ENCODE assay signal across 24 cellular contexts in the genomic region with DNA sequence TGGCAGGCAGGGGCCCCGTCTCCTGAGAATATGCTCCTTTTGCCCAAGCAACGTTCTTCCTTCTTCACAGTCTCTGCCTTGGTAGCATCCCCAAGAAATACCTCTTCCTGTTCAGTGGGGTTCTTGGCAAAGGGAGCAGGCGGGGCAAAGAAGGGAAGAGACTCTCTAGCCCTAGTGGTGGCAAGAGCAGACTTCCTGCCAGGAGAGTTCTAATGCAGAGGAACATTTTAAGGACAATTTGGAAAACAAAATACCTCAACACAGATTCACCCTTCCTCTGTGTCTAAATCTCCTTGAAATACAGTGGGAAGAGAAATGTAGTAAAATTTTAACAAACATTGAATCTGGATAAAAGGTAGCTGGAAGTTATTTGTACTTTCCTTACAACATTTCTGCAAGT. TPM values are rescaled to one million over a fixed set of nuclear protein-coding genes. Genes with fewer than 3 reads are reported as not detected.
DNase-seq lines count a peak whose midpoint lies in the region; ATAC-seq and TF ChIP-seq lines count a peak whose summit lies in the region.
"Had no signal": no experiment of that assay in that cellular context is flagged by ENCODE, and none has a peak within 500 bp of the region (broad histone marks: within the 10 kb centered on the region; RNA-seq: fewer than 3 reads in every experiment).

A gene (minus strand): TSS at position 101 of the 400 bp plus-strand sequence. CDS start 682 bp downstream, outside the sequence.

- no peak within 1 kb of the TSS for H3K4me3 ChIP-seq in GM23248
- no peak within 1 kb of the TSS for H3K4me3 ChIP-seq in lower lobe of right lung
- peak within 1 kb of the TSS; percentile 29 for H3K4me3 ChIP-seq in thoracic aorta
- no peak within 1 kb of the TSS for H3K4me3 ChIP-seq in H7 (ENCODE audit: insufficient read depth, low read depth, low read length)
- H3K4me3 ChIP-seq: SJCRH30 had no signal

- TF ChIP-seq CTCF in lower lobe of right lung (IDR thresholded peaks at IDR 0.05) (no peak), thoracic aorta (IDR thresholded peaks at IDR 0.05) (no peak)

- no peaks in the 10 kb centered on the region for H3K36me3 Mint-ChIP-seq in T-helper 17 cell (ENCODE audit: low read depth)
- H3K36me3 Mint-ChIP-seq: CD4-positive, alpha-beta memory T cell had no signal

- H3K4me1 ChIP-seq in GM23248 (ENCODE audit: insufficient read depth) (peaks cover 6% of the 10 kb centered on the region; the same call in 1 of the 2 replicates), lower lobe of right lung (no peaks in the 10 kb centered on the region), thoracic aorta (ENCODE audit: control insufficient read depth in 1 of 2, low read depth in 2 of 2) (no peaks in the 10 kb centered on the region)
- H3K4me1 ChIP-seq: SJCRH30 had no signal

- peak within 1 kb of the TSS; percentile 40 for H3K4me2 ChIP-seq in GM23248 (ENCODE audit: unreplicated experiment)

- in situ Hi-C loops in GM23248 (cut with MboI), result no loop called here

- H3K4me3 Mint-ChIP-seq in T-helper 17 cell, result no peak within 1 kb of the TSS
- H3K4me3 Mint-ChIP-seq: CD4-positive, alpha-beta memory T cell had no signal

- H2AFZ ChIP-seq in GM23248, result no peak within 1 kb of the TSS

- H4K20me1 ChIP-seq in GM23248 (ENCODE audit: insufficient read depth), result no peaks in the 10 kb centered on the region

- intact Hi-C loops in lower lobe of right lung (cut with DNase I), result no loop called here

- no peaks in the 10 kb centered on the region for H3F3A ChIP-seq in GM23248 (ENCODE audit: insufficient read depth)

- H3K9ac ChIP-seq in GM23248, result no peak within 1 kb of the TSS

- no peaks in the 10 kb centered on the region for H3K27me3 ChIP-seq in GM23248 (replicated peaks; ENCODE audit: insufficient read depth)
- no peaks in the 10 kb centered on the region for H3K27me3 ChIP-seq in lower lobe of right lung (ENCODE audit: low read depth)
- no peaks in the 10 kb centered on the region for H3K27me3 ChIP-seq in thoracic aorta (replicated peaks; ENCODE audit: insufficient read depth)
- H3K27me3 ChIP-seq in H7 (ENCODE audit: control insufficient read depth, insufficient read depth, low read length), result no peaks in the 10 kb centered on the region
- H3K27me3 ChIP-seq: SJCRH30 had no signal

- H3K4me1 Mint-ChIP-seq in T-helper 17 cell, result no peaks in the 10 kb centered on the region
- H3K4me1 Mint-ChIP-seq: CD4-positive, alpha-beta memory T cell had no signal

- peak within 1 kb of the TSS; percentile 38; the same call in 1 of the 2 replicates for H3K27ac ChIP-seq in GM23248
- no peak within 1 kb of the TSS for H3K27ac ChIP-seq in lower lobe of right lung
- no peak within 1 kb of the TSS for H3K27ac ChIP-seq in thoracic aorta
- H3K27ac ChIP-seq: SJCRH30 had no signal

- no peaks in the 10 kb centered on the region for H3K9me3 ChIP-seq in GM23248 (ENCODE audit: low read depth)
- H3K9me3 ChIP-seq in T-helper 17 cell (ENCODE audit: control insufficient read depth, low read length, poor library complexity, severe bottlenecking), result peaks cover 2% of the 10 kb centered on the region
- no peaks in the 10 kb centered on the region for H3K9me3 ChIP-seq in lower lobe of right lung
- peaks cover 3% of the 10 kb centered on the region for H3K9me3 ChIP-seq in thoracic aorta
- H3K9me3 ChIP-seq: SJCRH30 had no signal

- peak within 1 kb of the TSS; percentile 22 for H3K27ac Mint-ChIP-seq in T-helper 17 cell
- H3K27ac Mint-ChIP-seq: CD4-positive, alpha-beta memory T cell had no signal

- 30 to 69% methylated on average over 3 of the region's 3 CpGs for WGBS in GM23248 (ENCODE audit: low coverage in 1 of 2, low lambda C conversion rate in 2 of 2, missing lambda C conversion rate in 2 of 2), 2 experiments

- DNase-seq in GM23248 (no peak), T-helper 17 cell (no peak), lower lobe of right lung (no peak), thoracic aorta (ENCODE audit: low spot score) (no peak), HUDEP-2 (lab: John Stamatoyannopoulos, UW; ENCODE audit: unreplicated experiment in 76 of 76) (no peak), NCI-H1417 treated with DMSO at 0.1 percent for 48 hours (lab: John Stamatoyannopoulos, UW) (no peak), H7 (no peak), NCI-H2227 (lab: John Stamatoyannopoulos, UW; ENCODE audit: unreplicated experiment) (no peak)
- DNase-seq: CD4-positive, alpha-beta memory T cell; DMS53; EL; HCEC 1CT; MM.1S; NCI-H1092; NCI-H146; NCI-H2029 treated with DMSO at 0.1 percent for 48 hours; NCI-H2171 treated with DMSO at 0.1 percent for 48 hours; NCI-H510A; NCI-H748 treated with DMSO at 0.1 percent for 48 hours; NK-92 treated with Interleukin-12 subunit alpha and Interleukin-12 subunit beta, amount 100 ng/mL, for 24 hours; OCI-M1; RPMI8226; SJCRH30 had no signal

- H3K27me3 Mint-ChIP-seq in T-helper 17 cell, result peaks cover 17% of the 10 kb centered on the region

- H3K79me2 ChIP-seq in GM23248 (ENCODE audit: insufficient read depth), result no peaks in the 10 kb centered on the region

- no peaks in the 10 kb centered on the region for H3K36me3 ChIP-seq in GM23248 (ENCODE audit: low read depth)
- H3K36me3 ChIP-seq in lower lobe of right lung, result no peaks in the 10 kb centered on the region
- no peaks in the 10 kb centered on the region for H3K36me3 ChIP-seq in thoracic aorta
- H3K36me3 ChIP-seq in H7 (replicated peaks; ENCODE audit: control insufficient read depth, insufficient read depth, low read length), result no peaks in the 10 kb centered on the region
- H3K36me3 ChIP-seq: SJCRH30 had no signal

- ATAC-seq in T-helper 17 cell (no peak), lower lobe of right lung (peak; percentile 24 to 41), thoracic aorta (ENCODE audit: insufficient number of reproducible peaks, low FRiP score, low read depth) (no peak)

- H3K9me2 ChIP-seq in GM23248 (ENCODE audit: insufficient read depth), result no peaks in the 10 kb centered on the region

RNA-seq across cellular contexts. Expression of the gene that starts here (rescaled TPM):
- not detected in 2 replicates for total RNA-seq in GM23248 (2014; rRNA removed; shearing (Covaris generic))
- polyA plus RNA-seq in GM23248 (2016; fragmentation: Nextera tagmentation; extraction: Ambion mirVana), result not detected in 2 replicates
- total RNA-seq in T-helper 17 cell (under 1 TPM in 1 of 2 donors, not detected in 1; 0.27 TPM), lower lobe of right lung (7.5 TPM), thoracic aorta (1 to 10 TPM; 3.0 to 3.7 TPM)
- not detected in 2 replicates for total RNA-seq in H7 (2014; rRNA removed; shearing (Covaris generic))
- total RNA-seq: LHCN-M2, SJCRH30 had no signal
- polyA plus RNA-seq: CD4-positive, alpha-beta memory T cell had no signal

Comparison
In these comparisons a context has a peak if more than half of its experiments do, and no peak if none do; other contexts are left out.
1. ATAC-seq: peak in lower lobe of right lung (2 of 2); none in T-helper 17 cell (single experiment) and thoracic aorta (single experiment).